Comparison of ENCODE assay signal across 13 cellular contexts in the genomic region with DNA sequence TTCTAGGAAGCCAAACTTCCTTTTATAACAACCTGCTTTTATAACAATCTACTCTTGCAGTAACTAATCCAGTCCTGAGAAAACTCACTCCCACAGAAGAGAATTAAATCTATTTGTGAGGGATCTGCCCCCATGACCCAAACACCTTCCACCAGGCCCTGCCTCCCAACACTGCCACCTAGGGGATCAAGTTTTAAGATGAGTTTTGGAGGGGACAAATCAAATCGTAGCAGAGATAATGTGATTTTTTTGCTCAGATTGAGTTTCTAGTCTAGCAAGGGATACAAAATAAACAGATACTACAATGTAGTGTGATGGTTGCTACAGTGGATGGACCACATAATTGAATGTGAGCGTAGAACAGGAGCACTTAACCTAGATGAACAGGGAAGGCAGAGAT. TPM values are rescaled to one million over a fixed set of nuclear protein-coding genes. Genes with fewer than 3 reads are reported as not detected.
DNase-seq lines count a peak whose midpoint lies in the region; ATAC-seq and TF ChIP-seq lines count a peak whose summit lies in the region.
"Had no signal": no experiment of that assay in that cellular context is flagged by ENCODE, and none has a peak within 500 bp of the region (broad histone marks: within the 10 kb centered on the region; RNA-seq: fewer than 3 reads in every experiment).

No MANE protein-coding gene starts in this region.

- H3K9me3 ChIP-seq in OCI-LY3 (ENCODE audit: insufficient read depth, low read length) (peaks cover 9% of the 10 kb centered on the region; the same call in 1 of the 2 replicates), upper lobe of left lung (no peaks in the 10 kb centered on the region), tibial nerve (peaks cover 0 to 10% (median 2%) of the 10 kb centered on the region in 4 donors)
- H3K9me3 ChIP-seq: vagina had no signal

- H3K27me3 ChIP-seq in OCI-LY3 (ENCODE audit: low read depth, low read length) (no peaks in the 10 kb centered on the region), upper lobe of left lung (no peaks in the 10 kb centered on the region), tibial nerve (no peaks in the 10 kb centered on the region)
- H3K27me3 ChIP-seq: vagina had no signal

- H4K20me1 ChIP-seq in OCI-LY3 (ENCODE audit: insufficient read depth, low read length), result no peaks in the 10 kb centered on the region

- no peak overlapping the region for H3K27ac Mint-ChIP-seq in stimulated activated naive CD8-positive, alpha-beta T cell treated with anti-CD3 and anti-CD28 coated beads, Interleukin-15, amount 100 ng/mL, for 72 hours
- H3K27ac Mint-ChIP-seq: CD8-positive, alpha-beta T cell; T-helper 17 cell had no signal

- no peak for ATAC-seq in stimulated activated naive CD8-positive, alpha-beta T cell treated with anti-CD3 and anti-CD28 coated beads, Interleukin-15, Interleukin-2, amounts not matched to agents 100 U/mL and 50 U/mL, for 24 hours
- no peak for ATAC-seq in stimulated activated naive CD8-positive, alpha-beta T cell treated with anti-CD3 and anti-CD28 coated beads, Interleukin-15, amount 100 ng/mL, for 72 hours
- no peak for ATAC-seq in upper lobe of left lung (ENCODE audit: low FRiP score in 2 of 2)
- ATAC-seq in GM21723 (IDR thresholded peaks at IDR 0.05; ENCODE audit: unreplicated experiment), result no peak
- ATAC-seq: CD8-positive, alpha-beta T cell; sciatic nerve; T-helper 17 cell had no signal

- peaks cover 34 to 43% of the 10 kb centered on the region in 2 donors for H3K9me3 Mint-ChIP-seq in stimulated activated naive CD8-positive, alpha-beta T cell treated with anti-CD3 and anti-CD28 coated beads, Interleukin-15, amount 100 ng/mL, for 72 hours

- no peaks in the 10 kb centered on the region for H3K27me3 Mint-ChIP-seq in stimulated activated naive CD8-positive, alpha-beta T cell treated with anti-CD3 and anti-CD28 coated beads, Interleukin-15, amount 100 ng/mL, for 72 hours
- H3K27me3 Mint-ChIP-seq: T-helper 17 cell had no signal

- peak; percentile 77 for TF ChIP-seq CTCF in OCI-LY3 (IDR thresholded peaks at IDR 0.05; ENCODE audit: low read depth, low read length)
- TF ChIP-seq CTCF in epithelial cell of esophagus (IDR thresholded peaks at IDR 0.05; ENCODE audit: insufficient read depth, low read depth, low read length, missing control alignments), result peak; percentile 4
- TF ChIP-seq CTCF in upper lobe of left lung (IDR thresholded peaks at IDR 0.05), result no peak
- TF ChIP-seq CTCF in tibial nerve (IDR thresholded peaks at IDR 0.05), result peak in 1 of 5 experiments; percentile 4

- DNase-seq in stimulated activated naive CD8-positive, alpha-beta T cell treated with anti-CD3 and anti-CD28 coated beads, Interleukin-15, Interleukin-2, amounts not matched to agents 100 U/mL and 50 U/mL, for 24 hours, result peak; percentile 19
- DNase-seq in stimulated activated naive CD8-positive, alpha-beta T cell treated with anti-CD3 and anti-CD28 coated beads, Interleukin-15, amount 100 ng/mL, for 72 hours, result no peak
- DNase-seq in epithelial cell of esophagus (ENCODE audit: low read depth) (peak; percentile 10), upper lobe of left lung (no peak), tibial nerve (ENCODE audit: low spot score in 2 of 2) (no peak), NCI-H2081 treated with DMSO at 0.1 percent for 48 hours (lab: John Stamatoyannopoulos, UW) (no peak)
- DNase-seq: activated CD8-positive, alpha-beta memory T cell treated with anti-CD3 and anti-CD28 coated beads, Interleukin-2, amount 50 U/mL, for 48 hours; CD8-positive, alpha-beta T cell; T-helper 17 cell had no signal

- no peak overlapping the region for H3K4me3 ChIP-seq in OCI-LY3 (ENCODE audit: low read length)
- H3K4me3 ChIP-seq in epithelial cell of esophagus (ENCODE audit: low read length), result no peak overlapping the region
- H3K4me3 ChIP-seq in upper lobe of left lung, result no peak overlapping the region
- no peak overlapping the region for H3K4me3 ChIP-seq in tibial nerve
- H3K4me3 ChIP-seq: vagina had no signal

- 0 out of 2 replicates have a peak overlapping the region, but pooled peaks have one; percentile 20 for H3K4me2 ChIP-seq in OCI-LY3 (ENCODE audit: low read length)

- H3K79me2 ChIP-seq in OCI-LY3 (ENCODE audit: low read length), result no peaks in the 10 kb centered on the region

- TF ChIP-seq EP300 in upper lobe of left lung (IDR thresholded peaks at IDR 0.05) (no peak), tibial nerve (IDR thresholded peaks at IDR 0.05) (no peak)

- no peak overlapping the region for H3K9ac ChIP-seq in OCI-LY3 (ENCODE audit: low read length)

- peaks cover 3% of the 10 kb centered on the region for H3K36me3 ChIP-seq in OCI-LY3 (replicated peaks; ENCODE audit: low read depth, low read length)
- no peaks in the 10 kb centered on the region for H3K36me3 ChIP-seq in upper lobe of left lung
- H3K36me3 ChIP-seq in tibial nerve, result no peaks in the 10 kb centered on the region
- H3K36me3 ChIP-seq: vagina had no signal

- WGBS in upper lobe of left lung, 2 donors, result 70 to 89% methylated on average over 2 of the region's 2 CpGs
- 94 to 98% methylated on average over 2 of the region's 2 CpGs for WGBS in tibial nerve, 2 donors

- no peak overlapping the region for H3K4me3 Mint-ChIP-seq in stimulated activated naive CD8-positive, alpha-beta T cell treated with anti-CD3 and anti-CD28 coated beads, Interleukin-15, amount 100 ng/mL, for 72 hours
- H3K4me3 Mint-ChIP-seq: CD8-positive, alpha-beta T cell; T-helper 17 cell had no signal

- H3K27ac ChIP-seq in OCI-LY3 (ENCODE audit: low read length) (no peak overlapping the region), upper lobe of left lung (no peak overlapping the region), tibial nerve (no peak overlapping the region)
- H3K27ac ChIP-seq: vagina had no signal

- no peak overlapping the region for H2AFZ ChIP-seq in OCI-LY3 (ENCODE audit: low read depth, low read length)

- H3K4me1 Mint-ChIP-seq in stimulated activated naive CD8-positive, alpha-beta T cell treated with anti-CD3 and anti-CD28 coated beads, Interleukin-15, amount 100 ng/mL, for 72 hours, result peaks cover 18% of the 10 kb centered on the region

- peaks cover 24% of the 10 kb centered on the region for H3K4me1 ChIP-seq in OCI-LY3 (ENCODE audit: low read length)
- H3K4me1 ChIP-seq in upper lobe of left lung, result no peaks in the 10 kb centered on the region
- H3K4me1 ChIP-seq in tibial nerve, result peaks cover 0 to 7% (median 0%) of the 10 kb centered on the region in 4 donors

- TF ChIP-seq POLR2A in upper lobe of left lung (IDR thresholded peaks at IDR 0.05), result no peak
- no peak for TF ChIP-seq POLR2A in tibial nerve (IDR thresholded peaks at IDR 0.05)

RNA-seq across cellular contexts. Expression of a gene that starts 52.2 kb away (rescaled TPM):
- total RNA-seq in upper lobe of left lung (10 to 100 TPM; 38.3 to 68.1 (median 42.5) TPM), tibial nerve (10 to 100 TPM; 57.0 to 78.9 (median 59.3) TPM)

Comparison
In these comparisons a context has a peak if more than half of its experiments do, and no peak if none do; other contexts are left out.
1. DNase-seq: peak in stimulated activated naive CD8-positive, alpha-beta T cell treated with anti-CD3 and anti-CD28 coated beads, Interleukin-15, Interleukin-2, amounts not matched to agents 100 U/mL and 50 U/mL, for 24 hours (single experiment) and epithelial cell of esophagus (single experiment); none in stimulated activated naive CD8-positive, alpha-beta T cell treated with anti-CD3 and anti-CD28 coated beads, Interleukin-15, amount 100 ng/mL, for 72 hours (0 of 2), upper lobe of left lung (0 of 2), tibial nerve (0 of 2) and NCI-H2081 treated with DMSO at 0.1 percent for 48 hours (single experiment).
2. CTCF ChIP-seq: peak in OCI-LY3 (single experiment) and epithelial cell of esophagus (single experiment); none in upper lobe of left lung (0 of 6).